Comparison of ENCODE assay signal across 24 cellular contexts in the genomic region with DNA sequence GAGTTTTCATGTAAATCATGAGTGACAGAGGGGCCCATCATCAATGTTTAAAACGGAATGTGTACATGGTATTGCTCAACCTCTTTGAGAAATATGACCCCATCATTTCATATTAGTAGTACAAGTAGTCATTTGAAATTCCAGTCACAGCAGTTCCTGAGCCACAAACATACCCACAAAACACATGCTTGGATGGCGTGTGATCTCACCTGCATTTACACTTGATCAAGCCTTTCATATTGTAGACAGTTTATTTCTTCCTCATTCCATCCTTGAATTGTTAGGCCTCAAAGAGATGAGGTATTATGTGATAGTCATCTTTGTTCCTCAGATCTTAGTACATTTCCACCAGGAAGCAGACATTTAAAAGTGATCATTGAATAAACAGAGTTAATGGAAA.
DNase-seq lines count a peak whose midpoint lies in the region; ATAC-seq, FAIRE-seq and TF ChIP-seq lines count a peak whose summit lies in the region.
"Had no signal": no experiment of that assay in that cellular context is flagged by ENCODE, and none has a peak within 500 bp of the region (broad histone marks: within the 10 kb centered on the region; RNA-seq: fewer than 3 reads in every experiment).

No MANE protein-coding gene starts in this region.

- no peaks in the 10 kb centered on the region for H3K27me3 Mint-ChIP-seq in effector memory CD8-positive, alpha-beta T cell
- H3K27me3 Mint-ChIP-seq: B cell; CD4-positive, CD25-positive, alpha-beta regulatory T cell had no signal

- FAIRE-seq in HepG2 (lab: Jason Lieb, UNC), result no peak
- FAIRE-seq: A204.1, G401.6, GM12892, GM19239 had no signal

- H3K4me2 ChIP-seq in HepG2 (ENCODE audit: low read depth, low read length), result no peak overlapping the region
- H3K4me2 ChIP-seq: BLaER1, GM23338 had no signal

- H3K4me3 Mint-ChIP-seq in effector memory CD8-positive, alpha-beta T cell, result no peak overlapping the region
- H3K4me3 Mint-ChIP-seq: B cell; CD4-positive, CD25-positive, alpha-beta regulatory T cell; CD8-positive, alpha-beta T cell; GM23338; H9 had no signal

- DNase-seq in HepG2 (ENCODE audit: low spot score), result no peak
- no peak for DNase-seq in right lobe of liver
- peak; percentile 18 for DNase-seq in choroid plexus epithelial cell (ENCODE audit: low read depth)
- DNase-seq in foreskin keratinocyte, result peak; percentile 28 to 63
- peak; percentile 2 for DNase-seq in renal cortical epithelial cell (ENCODE audit: low read depth)
- DNase-seq in effector memory CD8-positive, alpha-beta T cell, result no peak
- no peak for DNase-seq in T1000 (lab: John Stamatoyannopoulos, UW)
- DNase-seq: Caco-2; CD4-positive, CD25-positive, alpha-beta regulatory T cell; CD8-positive, alpha-beta T cell; DMS153; DND-41; H9 had no signal

- H3K9ac ChIP-seq in HepG2 (ENCODE audit: insufficient read depth, low read depth, low read length), result no peak overlapping the region
- H3K9ac ChIP-seq: BLaER1 had no signal

- CTCF ChIA-PET in HepG2 (lab: Yijun Ruan, JAX; ENCODE audit: low intra/inter-chr PET ratio, low total read pairs), result no interaction called here

- H3K9me3 Mint-ChIP-seq in effector memory CD8-positive, alpha-beta T cell, result peaks cover 12 to 36% of the 10 kb centered on the region in 2 donors
- H3K9me3 Mint-ChIP-seq: CD8-positive, alpha-beta T cell; GM23338; H9 had no signal

- H3K27ac ChIP-seq in HepG2 (ENCODE audit: extremely low read length, insufficient read depth, low read length) (no peak overlapping the region), right lobe of liver (no peak overlapping the region), foreskin keratinocyte (no peak overlapping the region)
- H3K27ac ChIP-seq: 22Rv1, BLaER1, C4-2B had no signal

- POLR2A ChIA-PET in HepG2 (lab: Yijun Ruan, JAX), result no interaction called here

- no peak for TF ChIP-seq RAD21 in HepG2 (CRISPR knock-in tag; IDR thresholded peaks at IDR 0.05)

- H3K9me3 ChIP-seq in HepG2 (ENCODE audit: low read length), result no peaks in the 10 kb centered on the region
- no peaks in the 10 kb centered on the region for H3K9me3 ChIP-seq in right lobe of liver
- H3K9me3 ChIP-seq: Caco-2 had no signal

- no peaks in the 10 kb centered on the region for H3K79me2 ChIP-seq in HepG2 (ENCODE audit: insufficient read depth, low read length)

- H3K36me3 ChIP-seq in HepG2 (replicated peaks in 1 of 2; ENCODE audit: control insufficient read depth in 1 of 2, insufficient read depth in 2 of 2, low read length in 2 of 2) (no peaks in the 10 kb centered on the region), right lobe of liver (no peaks in the 10 kb centered on the region)
- H3K36me3 ChIP-seq: BLaER1 had no signal

- no peak overlapping the region for H3K27ac Mint-ChIP-seq in effector memory CD8-positive, alpha-beta T cell
- H3K27ac Mint-ChIP-seq: B cell; CD4-positive, CD25-positive, alpha-beta regulatory T cell; CD8-positive, alpha-beta T cell; GM23338; H9 had no signal

- H3K4me3 ChIP-seq in HepG2 (replicated peaks in 1 of 3; ENCODE audit: insufficient read depth in 1 of 3, low read depth in 2 of 3, low read length in 3 of 3) (no peak overlapping the region), right lobe of liver (no peak overlapping the region), choroid plexus epithelial cell (ENCODE audit: low read depth, low read length) (no peak overlapping the region)
- H3K4me3 ChIP-seq: BLaER1, GM23338 had no signal

- TF ChIP-seq EP300 in HepG2 (IDR thresholded peaks at IDR 0.05; ENCODE audit: low read depth in 2 of 2, low read length in 2 of 2) (no peak), HepG2 (CRISPR knock-in tag; IDR thresholded peaks at IDR 0.05; ENCODE audit: borderline replicate concordance) (no peak)

- H3K4me1 ChIP-seq in HepG2 (ENCODE audit: insufficient read depth, low read length), result no peaks in the 10 kb centered on the region
- H3K4me1 ChIP-seq in right lobe of liver, result no peaks in the 10 kb centered on the region
- no peaks in the 10 kb centered on the region for H3K4me1 ChIP-seq in foreskin keratinocyte
- H3K4me1 ChIP-seq: BLaER1, Caco-2 had no signal

- TF ChIP-seq POLR2A in HepG2 (IDR thresholded peaks at IDR 0.05; ENCODE audit: insufficient read depth in 1 of 2, low read depth in 2 of 2, low read length in 2 of 2) (no peak), right lobe of liver (IDR thresholded peaks at IDR 0.05) (no peak)

- H3K27me3 ChIP-seq in HepG2 (ENCODE audit: control insufficient read depth in 1 of 2, insufficient read depth in 2 of 2, low read length in 2 of 2) (no peaks in the 10 kb centered on the region; a peak in 1 of 5 replicates), right lobe of liver (no peaks in the 10 kb centered on the region), foreskin keratinocyte (no peaks in the 10 kb centered on the region)
- H3K27me3 ChIP-seq: BLaER1 had no signal

- no TSS peak for BruUV-seq in HepG2 (replicated peaks; lab: Mats Ljungman, UMichigan)

- WGBS in HepG2 (ENCODE audit: low lambda C conversion rate), result 6% methylated on average over 2 of the region's 2 CpGs
- 39% methylated on average over 2 of the region's 2 CpGs for WGBS in right lobe of liver (ENCODE audit: insufficient coverage, low coverage, low lambda C conversion rate, missing lambda C conversion rate)

- H4K20me1 ChIP-seq in HepG2 (ENCODE audit: insufficient read depth, low read length), result no peaks in the 10 kb centered on the region
- H4K20me1 ChIP-seq: BLaER1 had no signal

- no peaks in the 10 kb centered on the region for H3K36me3 Mint-ChIP-seq in effector memory CD8-positive, alpha-beta T cell (ENCODE audit: insufficient read depth)
- H3K36me3 Mint-ChIP-seq: CD4-positive, CD25-positive, alpha-beta regulatory T cell; CD8-positive, alpha-beta T cell had no signal

- in situ Hi-C loops in HepG2 (cut with HindIII; ENCODE audit: extremely low pct_ligation_motif_present, low pct_unique_long_range_greater_than_20kb), result no loop called here

- TF ChIP-seq CTCF in HepG2 (CRISPR knock-in tag; IDR thresholded peaks at IDR 0.05), result no peak
- TF ChIP-seq CTCF in right lobe of liver (IDR thresholded peaks at IDR 0.05), result no peak
- TF ChIP-seq CTCF in choroid plexus epithelial cell (conservative IDR thresholded peaks at IDR 0.05; ENCODE audit: low read depth, low read length), result no peak
- TF ChIP-seq CTCF in foreskin keratinocyte (conservative IDR thresholded peaks at IDR 0.05), result no peak

- ATAC-seq in HepG2 (no peak), right lobe of liver (no peak), foreskin keratinocyte (no peak), HG03469 (IDR thresholded peaks at IDR 0.05; ENCODE audit: unreplicated experiment) (no peak)
- ATAC-seq in effector memory CD8-positive, alpha-beta T cell (replicated peaks), result no peak
- ATAC-seq: CD8-positive, alpha-beta T cell; GM23338; HCT116 had no signal

- H2AFZ ChIP-seq in HepG2 (ENCODE audit: low read length), result no peak overlapping the region
- H2AFZ ChIP-seq: GM23338 had no signal

- intact Hi-C loops in HepG2 (cut with micrococcal nuclease; ENCODE audit: unreplicated experiment), result no loop called here
- intact Hi-C loops in right lobe of liver (cut with DNase I), result no loop called here

- no peaks in the 10 kb centered on the region for H3K4me1 Mint-ChIP-seq in effector memory CD8-positive, alpha-beta T cell (ENCODE audit: low read depth in 2 of 2)
- H3K4me1 Mint-ChIP-seq: B cell; CD4-positive, CD25-positive, alpha-beta regulatory T cell; GM23338; H9 had no signal

TF ChIP-seq in HepG2, 621 proteins besides CTCF, POLR2A, EP300 and RAD21:
- TF ChIP-seq SCMH1 (CRISPR knock-in tag; IDR thresholded peaks at IDR 0.05; ENCODE audit: borderline replicate concordance), result no peak
- no peak for TF ChIP-seq SRSF1 (optimal IDR thresholded peaks at IDR 0.05; ENCODE audit: low read depth, low read length)
- 0 out of 2 replicates have a peak, but pooled peaks have one; percentile 25 for TF ChIP-seq CEBPB (IDR thresholded peaks at IDR 0.05; ENCODE audit: borderline replicate concordance, low read depth, low read length)
- no peak for TF ChIP-seq ZNF703 (CRISPR knock-in tag; IDR thresholded peaks at IDR 0.05; ENCODE audit: borderline replicate concordance)
- no peak for TF ChIP-seq ISX (CRISPR knock-in tag; conservative IDR thresholded peaks at IDR 0.05)
TF ChIP-seq in HepG2: peak in this region for 1.

Comparison
In these comparisons a context has a peak if more than half of its experiments do, and no peak if none do; other contexts are left out.
1. DNase-seq: peak in choroid plexus epithelial cell (single experiment), foreskin keratinocyte (2 of 2) and renal cortical epithelial cell (single experiment); none in HepG2 (single experiment), right lobe of liver (0 of 3), effector memory CD8-positive, alpha-beta T cell (0 of 3) and T1000 (single experiment).